Comparison of ENCODE assay signal across 16 cellular contexts in genomic region chr6:3019749-3020320, GRCh38.
"Had no signal": no experiment of that assay in that cellular context is flagged by ENCODE, and none has a peak within 500 bp of the region (broad histone marks: within the 10 kb centered on the region; RNA-seq: fewer than 3 reads in every experiment).

No MANE protein-coding gene starts in this region.

- H3K4me3 Mint-ChIP-seq: activated naive CD4-positive, alpha-beta T cell treated with anti-CD3 and anti-CD28 coated beads, Interleukin-2, amount 50 U/mL, for 24 hours; activated T-cell treated with anti-CD3 and anti-CD28 coated beads, Interleukin-2, amount 50 U/mL, for 24 hours; nephron progenitor cell; T-helper 2 cell treated with Interferon-gamma antibody and Interleukin-4, amounts not matched to agents 5 μg/mL and 100 μg/mL, for 36 hours had no signal

- H3K9me3 Mint-ChIP-seq: activated naive CD4-positive, alpha-beta T cell treated with anti-CD3 and anti-CD28 coated beads, Interleukin-2, amount 50 U/mL, for 24 hours; activated T-cell treated with anti-CD3 and anti-CD28 coated beads, Interleukin-2, amount 50 U/mL, for 24 hours; T-helper 2 cell treated with Interferon-gamma antibody and Interleukin-4, amounts not matched to agents 5 μg/mL and 100 μg/mL, for 36 hours had no signal

- H3K9me3 ChIP-seq: sigmoid colon had no signal

- DNase-seq: activated CD4-positive, alpha-beta T cell treated with anti-CD3 and anti-CD28 coated beads, Interleukin-2, amount 50 U/mL, for 1 hour; activated CD4-positive, CD25-positive, alpha-beta regulatory T cell; activated effector memory CD4-positive, alpha-beta T cell treated with Interleukin-2 at 50 U/mL for 16 hours; activated T-cell treated with anti-CD3 and anti-CD28 coated beads, Interleukin-2, amount 50 U/mL, for 24 hours; amniotic stem cell; kidney; left ventricle myocardium superior; mesenchymal stem cell; nephron progenitor cell; sigmoid colon; stimulated activated CD4-positive, alpha-beta T cell treated with anti-CD3 and anti-CD28 coated beads, Interleukin-1b, Interleukin-23, amount 100 ng/mL, for 48 hours had no signal

- H3K4me3 ChIP-seq: hepatocyte, sigmoid colon had no signal

- H3K27me3 Mint-ChIP-seq: activated naive CD4-positive, alpha-beta T cell treated with anti-CD3 and anti-CD28 coated beads, Interleukin-2, amount 50 U/mL, for 24 hours; activated T-cell treated with anti-CD3 and anti-CD28 coated beads, Interleukin-2, amount 50 U/mL, for 24 hours had no signal

- H3K27ac ChIP-seq: hepatocyte, sigmoid colon had no signal

- ATAC-seq: esophagus mucosa, left ventricle myocardium superior had no signal

- FAIRE-seq: endometrium, kidney had no signal

- H3K27me3 ChIP-seq: hepatocyte, sigmoid colon had no signal

- H3K27ac Mint-ChIP-seq: activated naive CD4-positive, alpha-beta T cell treated with anti-CD3 and anti-CD28 coated beads, Interleukin-2, amount 50 U/mL, for 24 hours; T-helper 2 cell treated with Interferon-gamma antibody and Interleukin-4, amounts not matched to agents 5 μg/mL and 100 μg/mL, for 36 hours had no signal
